19 cellular contexts compared by ENCODE assay signal in the genomic region with DNA sequence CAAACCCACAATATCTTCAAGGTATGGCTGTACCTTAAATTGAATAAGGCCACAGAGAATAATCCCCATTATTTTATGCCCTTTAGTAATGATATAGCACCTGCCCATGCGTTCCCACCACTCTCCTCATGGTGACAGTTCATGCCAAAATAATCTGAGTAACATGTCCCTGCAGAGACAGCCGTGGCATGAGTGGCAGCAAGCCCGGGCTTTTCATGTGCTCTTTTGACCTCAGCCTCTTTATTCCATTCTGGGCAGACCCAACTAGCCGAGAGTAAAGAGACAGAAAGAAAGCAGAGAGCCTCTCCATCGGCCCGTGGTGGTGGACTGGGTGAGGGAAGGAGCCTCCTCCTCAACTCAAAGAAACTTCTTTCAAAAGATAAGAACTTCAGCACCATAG. TPM values are rescaled to one million over a fixed set of nuclear protein-coding genes. Genes with fewer than 3 reads are reported as not detected.
"Had no signal": no experiment of that assay in that cellular context is flagged by ENCODE, and none has a peak within 500 bp of the region (broad histone marks: within the 10 kb centered on the region; RNA-seq: fewer than 3 reads in every experiment).

No MANE protein-coding gene starts in this region.

- H3K36me3 ChIP-seq: colonic mucosa, esophagus squamous epithelium, neural progenitor cell, pancreas, tibial artery had no signal

- DNase-seq: activated CD4-positive, alpha-beta T cell treated with anti-CD3 and anti-CD28 coated beads, Interleukin-2, amount 50 U/mL, for 1 hour; activated CD8-positive, alpha-beta memory T cell treated with anti-CD3 and anti-CD28 coated beads for 24 hours; activated naive CD4-positive, alpha-beta T cell; colonic mucosa; esophagus squamous epithelium; immature natural killer cell; midbrain; naive B cell; pancreas; stimulated activated CD4-positive, alpha-beta T cell treated with anti-CD3 and anti-CD28 coated beads, Interleukin-15, amount 100 ng/mL, for 24 hours; stimulated activated CD4-positive, alpha-beta T cell treated with anti-CD3 and anti-CD28 coated beads, Interleukin-4, amount 100 ng/mL, for 1 hour; stimulated activated naive B cell treated with anti-CD40 and anti-IgM and Interleukin-4, amounts not matched to agents 10 μg/mL and 1 μg/mL and 100 μg/mL, for 72 hours; T-helper 1 cell; T1000; tibial artery had no signal

- H2AFZ ChIP-seq: neural progenitor cell had no signal

- ATAC-seq: activated CD4-positive, CD25-positive, alpha-beta regulatory T cell treated with anti-CD3 and anti-CD28 coated beads, Interleukin-2, amount 50 U/mL, for 24 hours; pancreas; stimulated activated naive B cell treated with anti-CD40 and anti-IgM and Interleukin-4, amounts not matched to agents 10 μg/mL and 1 μg/mL and 100 μg/mL, for 72 hours had no signal

- H3K9ac ChIP-seq: neural progenitor cell had no signal

- H3K27ac ChIP-seq: colonic mucosa, esophagus squamous epithelium, neural progenitor cell, pancreas, skin epidermis, tibial artery had no signal

- H3K4me2 ChIP-seq: neural progenitor cell had no signal

- H3K4me3 ChIP-seq: colonic mucosa, esophagus squamous epithelium, lung, neural progenitor cell, pancreas, skin epidermis, tibial artery had no signal

- H3K4me1 ChIP-seq: colonic mucosa, neural progenitor cell, pancreas, tibial artery had no signal

- H3K9me3 ChIP-seq: colonic mucosa, esophagus squamous epithelium, pancreas, tibial artery had no signal

- H3K27me3 ChIP-seq: colonic mucosa, neural progenitor cell, pancreas, tibial artery had no signal

RNA-seq across cellular contexts. Expression of a gene that starts 19.9 kb away (rescaled TPM):
- polyA plus RNA-seq: immature natural killer cell had no signal
